12 cellular contexts compared by ENCODE assay signal in the genomic region with DNA sequence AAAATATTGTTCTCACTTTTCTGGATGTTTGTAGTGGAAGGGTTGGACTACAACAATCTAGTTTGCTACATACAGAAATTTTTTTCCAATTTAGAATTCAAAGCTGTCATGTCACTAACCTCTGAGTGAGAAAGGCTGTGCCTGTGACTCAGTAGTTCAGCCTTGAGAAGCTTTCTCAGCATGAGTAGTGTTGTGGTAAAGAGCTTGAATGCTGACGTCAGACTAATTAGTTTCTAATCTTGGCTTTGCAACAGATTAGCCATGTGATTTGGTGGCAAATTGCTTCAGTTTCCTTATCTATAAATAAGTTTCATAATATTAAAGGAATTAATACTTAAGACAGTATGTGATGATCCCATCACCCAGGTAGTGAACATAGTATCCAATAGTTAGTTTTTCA.
DNase-seq lines count a peak whose midpoint lies in the region; ATAC-seq, FAIRE-seq and TF ChIP-seq lines count a peak whose summit lies in the region.
"Had no signal": no experiment of that assay in that cellular context is flagged by ENCODE, and none has a peak within 500 bp of the region (broad histone marks: within the 10 kb centered on the region; RNA-seq: fewer than 3 reads in every experiment).

No MANE protein-coding gene starts in this region.

- H3K36me3 ChIP-seq in bronchial epithelial cell (ENCODE audit: control insufficient read depth, insufficient read depth, low read length) (no peaks in the 10 kb centered on the region), lower lobe of right lung (no peaks in the 10 kb centered on the region)

- peaks cover 2% of the 10 kb centered on the region for H3K9me3 Mint-ChIP-seq in glutamatergic neuron (ENCODE audit: unreplicated experiment)
- H3K9me3 Mint-ChIP-seq: effector memory CD8-positive, alpha-beta T cell had no signal

- H3K36me3 Mint-ChIP-seq in glutamatergic neuron (ENCODE audit: unreplicated experiment) = no peaks in the 10 kb centered on the region

- no peaks in the 10 kb centered on the region for H3K27me3 Mint-ChIP-seq in glutamatergic neuron (ENCODE audit: unreplicated experiment)

- no peak overlapping the region for H3K4me3 Mint-ChIP-seq in glutamatergic neuron (ENCODE audit: unreplicated experiment)
- H3K4me3 Mint-ChIP-seq: effector memory CD8-positive, alpha-beta T cell had no signal

- ATAC-seq in GM18520 (IDR thresholded peaks at IDR 0.05; ENCODE audit: unreplicated experiment) = peak; percentile 33
- ATAC-seq in HG03280 (IDR thresholded peaks at IDR 0.05; ENCODE audit: unreplicated experiment) = peak; percentile 44
- ATAC-seq in lower lobe of right lung = no peak
- ATAC-seq: effector memory CD8-positive, alpha-beta T cell had no signal

- H3K27ac ChIP-seq in lower lobe of right lung = no peak overlapping the region

- H3K27me3 ChIP-seq in bronchial epithelial cell (ENCODE audit: control insufficient read depth, insufficient read depth, low read length) (no peaks in the 10 kb centered on the region), lower lobe of right lung (ENCODE audit: low read depth) (no peaks in the 10 kb centered on the region)

- H3K9me3 ChIP-seq in lower lobe of right lung = no peaks in the 10 kb centered on the region

- H3K4me1 ChIP-seq in lower lobe of right lung = no peaks in the 10 kb centered on the region

- H3K4me1 Mint-ChIP-seq in glutamatergic neuron (ENCODE audit: low read depth, unreplicated experiment) = no peaks in the 10 kb centered on the region

- DNase-seq in AG10803 (ENCODE audit: low read depth) = peak; percentile 65
- DNase-seq in bronchial epithelial cell (ENCODE audit: low read depth) = peak; percentile 78
- DNase-seq in lower lobe of right lung = no peak
- no peak for DNase-seq in NCI-H345 treated with DMSO at 0.1 percent for 48 hours (lab: John Stamatoyannopoulos, UW; ENCODE audit: unreplicated experiment)
- no peak for DNase-seq in hypothalamus (lab: John Stamatoyannopoulos, UW)
- DNase-seq in glutamatergic neuron = no peak
- DNase-seq: effector memory CD8-positive, alpha-beta T cell; NCI-H187; stimulated activated CD8-positive, alpha-beta memory T cell treated with anti-CD3 and anti-CD28 coated beads, Interleukin-4, amount 100 ng/mL, for 48 hours; SW 1271 had no signal

- intact Hi-C loops in lower lobe of right lung (cut with DNase I) = no loop called here

- TF ChIP-seq CTCF in AG10803 (conservative IDR thresholded peaks at IDR 0.05; ENCODE audit: low read length) (no peak), bronchial epithelial cell (IDR thresholded peaks at IDR 0.05; ENCODE audit: insufficient read depth, low read length, severe bottlenecking) (no peak), lower lobe of right lung (IDR thresholded peaks at IDR 0.05) (no peak), glutamatergic neuron (IDR thresholded peaks at IDR 0.05; ENCODE audit: partially characterized antibody, unreplicated experiment) (no peak)

- no peak for FAIRE-seq in bronchial epithelial cell (lab: Jason Lieb, UNC)

- no peak overlapping the region for H3K27ac Mint-ChIP-seq in glutamatergic neuron (ENCODE audit: unreplicated experiment)
- H3K27ac Mint-ChIP-seq: effector memory CD8-positive, alpha-beta T cell had no signal

- no peak overlapping the region for H3K4me3 ChIP-seq in AG10803 (ENCODE audit: low read length)
- no peak overlapping the region for H3K4me3 ChIP-seq in bronchial epithelial cell (ENCODE audit: low read depth, low read length)
- no peak overlapping the region for H3K4me3 ChIP-seq in lower lobe of right lung

Comparison
In these comparisons a context has a peak if more than half of its experiments do, and no peak if none do; other contexts are left out.
1. DNase-seq: peak in AG10803 (single experiment) and bronchial epithelial cell (single experiment); none in lower lobe of right lung (single experiment), NCI-H345 treated with DMSO at 0.1 percent for 48 hours (single experiment), hypothalamus (0 of 51) and glutamatergic neuron (single experiment).
2. ATAC-seq: peak in GM18520 (single experiment) and HG03280 (single experiment); none in lower lobe of right lung (0 of 2).